ENCODE assay signal across 17 cellular contexts in the genomic region with DNA sequence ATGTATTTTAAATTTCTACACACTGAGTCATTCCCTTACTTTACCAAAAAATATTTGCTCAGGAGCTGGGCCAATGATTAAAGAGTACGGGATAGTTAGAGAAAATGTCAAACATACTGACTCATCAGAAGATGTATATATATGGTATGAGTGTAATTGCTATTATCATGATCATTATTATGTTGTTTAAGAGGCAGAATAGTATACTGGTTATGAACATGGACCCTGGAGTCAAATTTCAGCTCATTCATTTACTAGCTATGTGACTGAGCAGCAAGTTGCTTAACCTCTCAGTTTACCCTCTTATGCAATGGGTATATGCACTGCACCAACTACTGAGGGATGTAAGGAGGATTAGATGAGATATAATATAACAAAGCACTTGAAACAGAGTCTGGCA. TPM values are rescaled to one million over a fixed set of nuclear protein-coding genes. Genes with fewer than 3 reads are reported as not detected.
DNase-seq lines count a peak whose midpoint lies in the region; ATAC-seq, FAIRE-seq and TF ChIP-seq lines count a peak whose summit lies in the region.
"Had no signal": no experiment of that assay in that cellular context is flagged by ENCODE, and none has a peak within 500 bp of the region (broad histone marks: within the 10 kb centered on the region; RNA-seq: fewer than 3 reads in every experiment).

No MANE protein-coding gene starts in this region.

- H3K27me3 ChIP-seq in keratinocyte (ENCODE audit: control insufficient read depth, extremely low read depth, insufficient read depth, low read length) (no peaks in the 10 kb centered on the region), testis (no peaks in the 10 kb centered on the region)
- H3K27me3 ChIP-seq: vagina had no signal

- no peak for ATAC-seq in GM21619 (IDR thresholded peaks at IDR 0.05; ENCODE audit: unreplicated experiment)
- ATAC-seq: T-helper 17 cell had no signal

- POLR2A ChIA-PET in activated CD4-positive, alpha-beta T cell treated with anti-CD3 and anti-CD28 coated beads, Interleukin-2, amount 10 ng/mL, durations not matched to agents 7 days and 5 days (lab: Charles Lee), result no interaction called here

- no peak for TF ChIP-seq POLR2A in testis (IDR thresholded peaks at IDR 0.05)

- FAIRE-seq in keratinocyte (lab: Jason Lieb, UNC), result peak; percentile 67

- H4K20me1 ChIP-seq in keratinocyte (ENCODE audit: control insufficient read depth, extremely low read depth, insufficient read depth, low read length), result no peaks in the 10 kb centered on the region

- no peaks in the 10 kb centered on the region for H3K36me3 Mint-ChIP-seq in activated CD4-positive, alpha-beta T cell treated with anti-CD3 and anti-CD28 coated beads, Interleukin-2, amount 10 ng/mL, durations not matched to agents 7 days and 5 days (ENCODE audit: low read depth)

- H3K9ac ChIP-seq in keratinocyte (ENCODE audit: control insufficient read depth, extremely low read depth, insufficient read depth, low read length), result no peak overlapping the region

- intact Hi-C loops in testis (cut with DNase I; ENCODE audit: low total_unique reads), result no loop called here

- dilution Hi-C loops in keratinocyte (cut with MboI; ENCODE audit: extremely low pct_ligation_motif_present, low sequenced_read_pairs), result no loop called here

- H3K27me3 Mint-ChIP-seq in activated CD4-positive, alpha-beta T cell treated with anti-CD3 and anti-CD28 coated beads, Interleukin-2, amount 10 ng/mL, durations not matched to agents 7 days and 5 days, result no peaks in the 10 kb centered on the region
- H3K27me3 Mint-ChIP-seq: T-helper 17 cell had no signal

- no peak overlapping the region for H3K4me2 ChIP-seq in keratinocyte (ENCODE audit: control insufficient read depth, extremely low read depth, insufficient read depth, low read depth, low read length)

- H3K9me1 ChIP-seq in keratinocyte (ENCODE audit: control insufficient read depth, extremely low read depth, insufficient read depth, low read length), result no peaks in the 10 kb centered on the region

- H3K4me1 ChIP-seq in keratinocyte (ENCODE audit: control insufficient read depth, extremely low read depth, insufficient read depth, low read length) (peaks cover 17% of the 10 kb centered on the region), testis (no peaks in the 10 kb centered on the region)
- H3K4me1 ChIP-seq: vagina had no signal

- H3K9me3 ChIP-seq in keratinocyte (ENCODE audit: control insufficient read depth, low read depth, low read length), result no peaks in the 10 kb centered on the region
- no peaks in the 10 kb centered on the region for H3K9me3 ChIP-seq in testis
- H3K9me3 ChIP-seq: vagina had no signal

- CTCF ChIA-PET in activated CD4-positive, alpha-beta T cell treated with anti-CD3 and anti-CD28 coated beads, Interleukin-2, amount 10 ng/mL, durations not matched to agents 7 days and 5 days (lab: Charles Lee), result no interaction called here

- no peaks in the 10 kb centered on the region for H3K79me2 ChIP-seq in keratinocyte (ENCODE audit: control insufficient read depth, insufficient read depth, low read length)

- H3K4me1 Mint-ChIP-seq in activated CD4-positive, alpha-beta T cell treated with anti-CD3 and anti-CD28 coated beads, Interleukin-2, amount 10 ng/mL, durations not matched to agents 7 days and 5 days, result no peaks in the 10 kb centered on the region
- H3K4me1 Mint-ChIP-seq: T-helper 17 cell had no signal

- no peak overlapping the region for H3K27ac Mint-ChIP-seq in activated CD4-positive, alpha-beta T cell treated with anti-CD3 and anti-CD28 coated beads, Interleukin-2, amount 10 ng/mL, durations not matched to agents 7 days and 5 days
- H3K27ac Mint-ChIP-seq: T-helper 17 cell had no signal

- no peak overlapping the region for H2AFZ ChIP-seq in keratinocyte (ENCODE audit: control insufficient read depth, low read length)

- no peaks in the 10 kb centered on the region for H3K36me3 ChIP-seq in keratinocyte (ENCODE audit: control insufficient read depth in 2 of 2, extremely low read depth in 1 of 2, insufficient read depth in 2 of 2, low read length in 2 of 2)
- no peaks in the 10 kb centered on the region for H3K36me3 ChIP-seq in testis (ENCODE audit: low read depth, missing control alignments)
- H3K36me3 ChIP-seq: vagina had no signal

- no peak for TF ChIP-seq CTCF in keratinocyte (optimal IDR thresholded peaks at IDR 0.05 in 1 of 3, IDR thresholded peaks at IDR 0.05 in 1 of 3, conservative IDR thresholded peaks at IDR 0.05 in 1 of 3; ENCODE audit: extremely low read depth in 1 of 3, insufficient read depth in 2 of 3, low read length in 3 of 3)
- no peak for TF ChIP-seq CTCF in testis (IDR thresholded peaks at IDR 0.05)

- no peak overlapping the region for H3K4me3 ChIP-seq in keratinocyte (ENCODE audit: control insufficient read depth in 2 of 3, extremely low read depth in 1 of 3, insufficient read depth in 2 of 3, low read depth in 1 of 3, low read length in 3 of 3)
- no peak overlapping the region for H3K4me3 ChIP-seq in testis
- H3K4me3 ChIP-seq: vagina had no signal

- WGBS in testis, 2 donors, result 74 to 83% methylated on average over 1 of the region's 1 CpG

- no peak overlapping the region for H3K27ac ChIP-seq in keratinocyte (ENCODE audit: control insufficient read depth, insufficient read depth, low read length)
- H3K27ac ChIP-seq in testis, result no peak overlapping the region
- H3K27ac ChIP-seq: vagina had no signal

- DNase-seq in AG08396 (ENCODE audit: low spot score), result peak; percentile 55
- peak; percentile 85 for DNase-seq in HS-5 (ENCODE audit: low read depth)
- peak; percentile 55 for DNase-seq in astrocyte of the hippocampus (ENCODE audit: low read depth, low spot score)
- peak; percentile 89 for DNase-seq in keratinocyte (ENCODE audit: low read depth, low spot score)
- no peak for DNase-seq in activated CD4-positive, alpha-beta T cell treated with anti-CD3 and anti-CD28 coated beads, Interleukin-2, amount 10 ng/mL, durations not matched to agents 7 days and 5 days
- no peak for DNase-seq in GOT3 (lab: John Stamatoyannopoulos, UW)
- no peak for DNase-seq in testis
- DNase-seq: activated CD4-positive, alpha-beta T cell treated with anti-CD3 and anti-CD28 coated beads for 48 hours; activated effector memory CD4-positive, alpha-beta T cell treated with Interleukin-2 at 50 U/mL for 16 hours; C1 segment of cervical spinal cord; erythroblast; Kasumi-1; NCI-H2081 treated with DMSO at 0.1 percent for 48 hours; T-helper 17 cell had no signal

- H3K4me3 Mint-ChIP-seq in activated CD4-positive, alpha-beta T cell treated with anti-CD3 and anti-CD28 coated beads, Interleukin-2, amount 10 ng/mL, durations not matched to agents 7 days and 5 days, result no peak overlapping the region
- H3K4me3 Mint-ChIP-seq: T-helper 17 cell had no signal

- no peaks in the 10 kb centered on the region for H3K9me3 Mint-ChIP-seq in activated CD4-positive, alpha-beta T cell treated with anti-CD3 and anti-CD28 coated beads, Interleukin-2, amount 10 ng/mL, durations not matched to agents 7 days and 5 days

RNA-seq across cellular contexts. Expression of gene USH2A, which starts 41.2 kb away (rescaled TPM):
- polyA plus RNA-seq in keratinocyte (under 0.01 TPM in 1 of 3 replicates, not detected in the others), testis (ENCODE audit: insufficient read depth, low read depth, low replicate concordance) (1.8 TPM)
- not detected for polyA plus RNA-seq in keratinocyte (2011; ENCODE audit: low read depth)
- polyA plus RNA-seq in keratinocyte (2011; cell fraction: cytosol; rRNA removed), result not detected in 2 replicates
- 0.01 TPM in 1 of 2 replicates, not detected in the other for polyA plus RNA-seq in keratinocyte (2011; cell fraction: nucleus; rRNA removed)
- not detected in 2 replicates for polyA plus RNA-seq in keratinocyte (2012; ENCODE audit: low replicate concordance)
- polyA minus RNA-seq in keratinocyte, result under 0.01 TPM in 1 of 3 replicates, not detected in the others
- not detected for polyA minus RNA-seq in keratinocyte (2011; cell fraction: cytosol; rRNA and poly(A)+ RNA removed)
- polyA minus RNA-seq in keratinocyte (2011; cell fraction: nucleus; rRNA and poly(A)+ RNA removed), result under 0.01 TPM in 1 of 2 replicates, not detected in the other
- total RNA-seq in activated CD4-positive, alpha-beta T cell treated with anti-CD3 and anti-CD28 coated beads, Interleukin-2, amount 10 ng/mL, durations not matched to agents 7 days and 5 days, result not detected
- total RNA-seq in testis, result 1 to 10 TPM; 1.6 to 2.5 TPM
- total RNA-seq: posterior vena cava, T-helper 17 cell had no signal

Comparison
In these comparisons a context has a peak if more than half of its experiments do, and no peak if none do; other contexts are left out.
1. DNase-seq: peak in AG08396 (single experiment), HS-5 (single experiment), astrocyte of the hippocampus (single experiment) and keratinocyte (single experiment); none in activated CD4-positive, alpha-beta T cell treated with anti-CD3 and anti-CD28 coated beads, Interleukin-2, amount 10 ng/mL, durations not matched to agents 7 days and 5 days (single experiment), GOT3 (single experiment) and testis (single experiment).